ENCODE assay signal across 20 cellular contexts in the genomic region with DNA sequence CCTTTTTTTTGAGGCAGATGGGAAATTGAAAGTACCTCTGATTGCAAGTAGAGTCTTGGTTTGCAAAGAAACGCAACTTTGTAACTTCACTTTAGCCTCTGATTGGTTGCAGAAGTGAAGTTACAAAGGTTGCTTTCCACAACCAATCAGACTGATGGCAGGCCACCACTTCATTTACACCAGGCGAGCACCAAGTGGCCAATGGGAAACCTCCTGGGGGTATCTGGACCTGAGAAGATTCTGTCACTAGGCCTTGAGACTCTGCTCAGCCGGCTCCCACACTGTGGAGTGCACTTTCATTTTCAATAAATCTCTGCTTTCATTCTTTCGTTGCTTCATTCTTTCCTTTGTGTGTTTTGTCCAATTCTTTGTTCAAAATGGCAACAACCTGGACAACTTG. TPM values are rescaled to one million over a fixed set of nuclear protein-coding genes. Genes with fewer than 3 reads are reported as not detected.
DNase-seq lines count a peak whose midpoint lies in the region; ATAC-seq, FAIRE-seq and TF ChIP-seq lines count a peak whose summit lies in the region.
"Had no signal": no experiment of that assay in that cellular context is flagged by ENCODE, and none has a peak within 500 bp of the region (broad histone marks: within the 10 kb centered on the region; RNA-seq: fewer than 3 reads in every experiment).

No MANE protein-coding gene starts in this region.

- TF ChIP-seq EP300 in HepG2 (IDR thresholded peaks at IDR 0.05; ENCODE audit: low read depth in 2 of 2, low read length in 2 of 2) (no peak), HepG2 (CRISPR knock-in tag; IDR thresholded peaks at IDR 0.05; ENCODE audit: borderline replicate concordance) (no peak)

- no peak for TF ChIP-seq POLR2A in HepG2 (IDR thresholded peaks at IDR 0.05; ENCODE audit: insufficient read depth in 1 of 2, low read depth in 2 of 2, low read length in 2 of 2)

- POLR2A ChIA-PET in HepG2 (lab: Yijun Ruan, JAX) = no interaction called here

- H3K27me3 Mint-ChIP-seq in T-helper 17 cell = no peaks in the 10 kb centered on the region
- H3K27me3 Mint-ChIP-seq: CD4-positive, alpha-beta memory T cell had no signal

- H3K23ac ChIP-seq in mesenchymal stem cell (ENCODE audit: low read length in 2 of 2) = no peak overlapping the region

- no peak overlapping the region for H3K18ac ChIP-seq in mesenchymal stem cell (ENCODE audit: low read depth in 1 of 2, low read length in 2 of 2)

- no peak overlapping the region for H2BK5ac ChIP-seq in mesenchymal stem cell (ENCODE audit: low read depth, low read length, poor library complexity, severe bottlenecking)

- no peak overlapping the region for H4K8ac ChIP-seq in mesenchymal stem cell (ENCODE audit: low read length)

- peak overlapping the region; percentile 66 to 73 for H3K27ac ChIP-seq in liver (ENCODE audit: low read depth in 1 of 2, low read length in 2 of 2)
- no peak overlapping the region for H3K27ac ChIP-seq in HepG2 (ENCODE audit: extremely low read length, insufficient read depth, low read length)
- no peak overlapping the region for H3K27ac ChIP-seq in aorta (ENCODE audit: low read depth in 1 of 2, low read length in 2 of 2)
- H3K27ac ChIP-seq in mesenchymal stem cell (ENCODE audit: low read length, poor library complexity, severe bottlenecking) = no peak overlapping the region
- H3K27ac ChIP-seq: GM23248 had no signal

- ATAC-seq in HepG2 = no peak
- ATAC-seq in T-helper 17 cell = no peak
- ATAC-seq in aorta (ENCODE audit: low FRiP score) = no peak
- ATAC-seq: HCT116 had no signal

- no peak overlapping the region for H2BK15ac ChIP-seq in mesenchymal stem cell (ENCODE audit: low read depth, poor library complexity, severe bottlenecking)

- H3K4me1 ChIP-seq in liver (ENCODE audit: control insufficient read depth in 4 of 4, insufficient read depth in 4 of 4, low read length in 3 of 4) = peaks cover 12 to 51% (median 38%) of the 10 kb centered on the region in 4 donors
- H3K4me1 ChIP-seq in HepG2 (ENCODE audit: insufficient read depth, low read length) = no peaks in the 10 kb centered on the region
- H3K4me1 ChIP-seq in aorta (ENCODE audit: control insufficient read depth in 1 of 2, insufficient read depth in 2 of 2, low read length in 2 of 2) = no peaks in the 10 kb centered on the region
- H3K4me1 ChIP-seq in mesenchymal stem cell (ENCODE audit: control insufficient read depth, insufficient read depth, low read depth, low read length) = peaks cover 2% of the 10 kb centered on the region

- H3K4me3 ChIP-seq in liver (ENCODE audit: low read depth in 1 of 3, low read length in 3 of 3) (no peak overlapping the region), HepG2 (replicated peaks in 1 of 3; ENCODE audit: insufficient read depth in 1 of 3, low read depth in 2 of 3, low read length in 3 of 3) (no peak overlapping the region), aorta (ENCODE audit: low read length in 2 of 2) (no peak overlapping the region), mesenchymal stem cell (ENCODE audit: insufficient read depth in 1 of 2, low read depth in 1 of 2, low read length in 2 of 2) (no peak overlapping the region)
- H3K4me3 ChIP-seq: GM23248 had no signal

- H3K4me3 Mint-ChIP-seq in T-helper 17 cell = no peak overlapping the region
- H3K4me3 Mint-ChIP-seq: CD4-positive, alpha-beta memory T cell; H9 had no signal

- no peak for TF ChIP-seq RAD21 in liver (IDR thresholded peaks at IDR 0.05)
- no peak for TF ChIP-seq RAD21 in HepG2 (CRISPR knock-in tag; IDR thresholded peaks at IDR 0.05)

- H2BK12ac ChIP-seq in mesenchymal stem cell (ENCODE audit: low read length in 2 of 2) = no peak overlapping the region

- DNase-seq in HepG2 (ENCODE audit: low spot score) = no peak
- DNase-seq in T-helper 17 cell = no peak
- DNase-seq in posterior vena cava (ENCODE audit: low spot score) = peak; percentile 30
- DNase-seq in aorta = peak; percentile 2
- no peak for DNase-seq in NCI-H2196 treated with DMSO at 0.1 percent for 48 hours (lab: John Stamatoyannopoulos, UW; ENCODE audit: unreplicated experiment)
- no peak for DNase-seq in KG1 (lab: John Stamatoyannopoulos, UW)
- no peak for DNase-seq in mesenchymal stem cell
- DNase-seq: C1 segment of cervical spinal cord; Calu3; CD4-positive, alpha-beta memory T cell; COR-L47; DND-41; GM23248; H9 had no signal

- H3K36me3 Mint-ChIP-seq in T-helper 17 cell (ENCODE audit: low read depth) = no peaks in the 10 kb centered on the region

- no peak overlapping the region for H2AFZ ChIP-seq in HepG2 (ENCODE audit: low read length)
- no peak overlapping the region for H2AFZ ChIP-seq in mesenchymal stem cell (ENCODE audit: low read depth, low read length)
- H2AFZ ChIP-seq: GM23248 had no signal

- H4K20me1 ChIP-seq in HepG2 (ENCODE audit: insufficient read depth, low read length) = no peaks in the 10 kb centered on the region

- H3K36me3 ChIP-seq in liver (ENCODE audit: control insufficient read depth in 4 of 4, insufficient read depth in 3 of 4, low read depth in 1 of 4, low read length in 3 of 4) (peaks cover 2 to 12% (median 8%) of the 10 kb centered on the region in 4 donors), HepG2 (replicated peaks in 1 of 2; ENCODE audit: control insufficient read depth in 1 of 2, insufficient read depth in 2 of 2, low read length in 2 of 2) (peaks cover 14 to 15% of the 10 kb centered on the region in 2 experiments; a peak in 4 of 5 replicates), aorta (ENCODE audit: control insufficient read depth in 1 of 2, insufficient read depth in 2 of 2, low read length in 1 of 2) (peaks cover 0 to 3% of the 10 kb centered on the region in 2 donors), mesenchymal stem cell (ENCODE audit: control insufficient read depth in 1 of 2, insufficient read depth in 2 of 2, low read depth in 1 of 2, low read length in 2 of 2) (peaks cover 31 to 58% of the 10 kb centered on the region in 2 experiments)

- H3K4me2 ChIP-seq in HepG2 (ENCODE audit: low read depth, low read length) (no peak overlapping the region), mesenchymal stem cell (ENCODE audit: low read length, poor library complexity, severe bottlenecking) (no peak overlapping the region)

- H2BK120ac ChIP-seq in mesenchymal stem cell (ENCODE audit: low read depth, low read length) = no peak overlapping the region

- intact Hi-C loops in HepG2 (cut with micrococcal nuclease; ENCODE audit: unreplicated experiment) = no loop called here
- intact Hi-C loops in posterior vena cava (cut with DNase I) = no loop called here
- intact Hi-C loops in aorta (cut with DNase I) = no loop called here

- no peak for FAIRE-seq in HepG2 (lab: Jason Lieb, UNC)
- FAIRE-seq: G401.6, GM12892, GM19239, H1 had no signal

- peaks cover 15% of the 10 kb centered on the region for H3K79me1 ChIP-seq in mesenchymal stem cell (replicated peaks; ENCODE audit: low read length, poor library complexity, severe bottlenecking)

- no peak overlapping the region for H3K4ac ChIP-seq in mesenchymal stem cell (ENCODE audit: low read depth in 1 of 2, low read length in 2 of 2)

- H4K91ac ChIP-seq in mesenchymal stem cell (ENCODE audit: low read length) = no peak overlapping the region

- no peak overlapping the region for H2AK5ac ChIP-seq in mesenchymal stem cell (ENCODE audit: low read length, severe bottlenecking)

- no peak for TF ChIP-seq CTCF in liver (IDR thresholded peaks at IDR 0.05; ENCODE audit: low read depth, low read length, missing input control)
- TF ChIP-seq CTCF in HepG2 (CRISPR knock-in tag; IDR thresholded peaks at IDR 0.05) = no peak

- peak overlapping the region in 1 of 2 donors; percentile 35 for H3K9ac ChIP-seq in liver (ENCODE audit: low read depth in 1 of 2, low read length in 2 of 2)
- no peak overlapping the region for H3K9ac ChIP-seq in HepG2 (ENCODE audit: insufficient read depth, low read depth, low read length)
- no peak overlapping the region for H3K9ac ChIP-seq in mesenchymal stem cell (ENCODE audit: low read length)
- H3K9ac ChIP-seq: GM23248 had no signal

- WGBS in liver = 83% methylated on average over 4 of the region's 4 CpGs
- WGBS in HepG2 (ENCODE audit: low lambda C conversion rate) = 96% methylated on average over 4 of the region's 4 CpGs
- WGBS in aorta, 2 donors = 86 to 89% methylated on average over 4 of the region's 4 CpGs
- WGBS in mesenchymal stem cell = 98% methylated on average over 4 of the region's 4 CpGs

- no TSS peak for BruUV-seq in HepG2 (replicated peaks; lab: Mats Ljungman, UMichigan)

- peaks cover 14% of the 10 kb centered on the region for H3K4me1 Mint-ChIP-seq in T-helper 17 cell

- CTCF ChIA-PET in HepG2 (lab: Yijun Ruan, JAX; ENCODE audit: low intra/inter-chr PET ratio, low total read pairs) = no interaction called here

- no peaks in the 10 kb centered on the region for H3K79me2 ChIP-seq in HepG2 (ENCODE audit: insufficient read depth, low read length)

- H3K9me3 ChIP-seq in liver (ENCODE audit: control insufficient read depth in 4 of 4, low read length in 3 of 4) (no peaks in the 10 kb centered on the region), HepG2 (ENCODE audit: low read length) (no peaks in the 10 kb centered on the region), T-helper 17 cell (ENCODE audit: control insufficient read depth, low read length, poor library complexity, severe bottlenecking) (no peaks in the 10 kb centered on the region), aorta (ENCODE audit: control insufficient read depth, low read length) (no peaks in the 10 kb centered on the region), mesenchymal stem cell (ENCODE audit: control insufficient read depth, low read length) (no peaks in the 10 kb centered on the region)

- in situ Hi-C loops in HepG2 (cut with HindIII; ENCODE audit: extremely low pct_ligation_motif_present, low pct_unique_long_range_greater_than_20kb) = no loop called here

- H3K27me3 ChIP-seq in liver (ENCODE audit: control insufficient read depth in 4 of 4, insufficient read depth in 4 of 4, low read length in 3 of 4) (no peaks in the 10 kb centered on the region), HepG2 (ENCODE audit: control insufficient read depth in 1 of 2, insufficient read depth in 2 of 2, low read length in 2 of 2) (no peaks in the 10 kb centered on the region), aorta (ENCODE audit: control insufficient read depth in 1 of 2, insufficient read depth in 2 of 2, low read length in 1 of 2) (no peaks in the 10 kb centered on the region), mesenchymal stem cell (ENCODE audit: control insufficient read depth in 1 of 2, insufficient read depth in 1 of 2, low read length in 2 of 2) (no peaks in the 10 kb centered on the region)

- no peak overlapping the region for H3K14ac ChIP-seq in mesenchymal stem cell (ENCODE audit: low read length in 2 of 2)

- H3K27ac Mint-ChIP-seq in T-helper 17 cell = peak overlapping the region; percentile 43

RNA-seq across cellular contexts. Expression of gene PEPD, which starts 19.1 kb away (rescaled TPM):
- total RNA-seq in liver = 100 to 1,000 TPM in 1 of 2 donors, 10 to 100 TPM in 1; 37.3 to 102 TPM
- 100 to 1,000 TPM; 132 to 211 TPM for polyA plus RNA-seq in liver
- 75.1 and 81.0 TPM in 2 replicates for total RNA-seq in HepG2 (2016; rRNA removed; fragmentation: Illumina TruSeq; extraction: Trizol)
- total RNA-seq in HepG2 (2016; cell fraction: cytosol; rRNA removed; fragmentation: Illumina TruSeq; extraction: Trizol; ENCODE audit: low read depth) = 12.2 and 14.5 TPM in 2 replicates
- total RNA-seq in HepG2 (2016; cell fraction: insoluble cytoplasmic fraction; rRNA removed; fragmentation: Illumina TruSeq; extraction: Trizol) = 76.9 and 79.4 TPM in 2 replicates
- 29.4 and 31.9 TPM in 2 replicates for total RNA-seq in HepG2 (2016; cell fraction: membrane; rRNA removed; fragmentation: Illumina TruSeq; extraction: Trizol)
- 35.5 and 39.2 TPM in 2 replicates for total RNA-seq in HepG2 (2016; cell fraction: nucleus; rRNA removed; fragmentation: Illumina TruSeq; extraction: Trizol)
- 60.7 and 63.7 TPM in 2 replicates for polyA plus RNA-seq in HepG2 (2011; rRNA removed)
- polyA plus RNA-seq in HepG2 (2011; cell fraction: cytosol; rRNA removed) = 56.0 and 100 TPM in 2 replicates
- 50.1 and 50.6 TPM in 2 replicates for polyA plus RNA-seq in HepG2 (2011; cell fraction: nucleus; rRNA removed)
- 45.4 and 52.9 TPM in 2 replicates for polyA plus RNA-seq in HepG2 (2012)
- polyA plus RNA-seq in HepG2 (2016; cell fraction: cytosol; fragmentation: Illumina TruSeq; extraction: Trizol; ENCODE audit: low read depth) = 14.1 and 18.0 TPM in 2 replicates
- polyA plus RNA-seq in HepG2 (2016; cell fraction: insoluble cytoplasmic fraction; fragmentation: Illumina TruSeq; extraction: Trizol; ENCODE audit: low read depth) = 103 and 110 TPM in 2 replicates
- 30.2 and 30.4 TPM in 2 replicates for polyA plus RNA-seq in HepG2 (2016; cell fraction: membrane; fragmentation: Illumina TruSeq; extraction: Trizol; ENCODE audit: low read depth)
- 79.7 and 88.3 TPM in 2 replicates for polyA plus RNA-seq in HepG2 (2016; cell fraction: nucleus; fragmentation: Illumina TruSeq; extraction: Trizol; ENCODE audit: insufficient read depth, low read depth)
- 62.3 and 119 TPM in 2 replicates for polyA minus RNA-seq in HepG2 (2011; rRNA and poly(A)+ RNA removed; ENCODE audit: low replicate concordance)
- 32.5 and 35.0 TPM in 2 replicates for polyA minus RNA-seq in HepG2 (2011; cell fraction: cytosol; rRNA and poly(A)+ RNA removed)
- 14.2 and 19.1 TPM in 2 replicates for polyA minus RNA-seq in HepG2 (2011; cell fraction: nucleus; rRNA and poly(A)+ RNA removed)
- 10 to 100 TPM; 38.5 to 41.4 TPM for total RNA-seq in T-helper 17 cell
- 10 to 100 TPM; 63.5 to 70.6 TPM for total RNA-seq in posterior vena cava
- 10 to 100 TPM; 54.3 to 56.6 TPM for total RNA-seq in aorta
- 100 to 1,000 TPM in 1 of 2 donors, 10 to 100 TPM in 1; 48.2 to 186 TPM for polyA plus RNA-seq in aorta
- polyA plus RNA-seq in mesenchymal stem cell (2013, experiment 1 of 2) = 82.6 TPM
- 84.1 TPM for polyA plus RNA-seq in mesenchymal stem cell (2013, experiment 2 of 2)

Comparison
In these comparisons a context has a peak if more than half of its experiments do, and no peak if none do; other contexts are left out.
1. H3K27ac ChIP-seq: peak in liver (2 of 2); none in HepG2 (single experiment), aorta (0 of 2) and mesenchymal stem cell (single experiment).
2. DNase-seq: peak in posterior vena cava (single experiment) and aorta (2 of 2); none in HepG2 (single experiment), T-helper 17 cell (0 of 3), NCI-H2196 treated with DMSO at 0.1 percent for 48 hours (single experiment), KG1 (single experiment) and mesenchymal stem cell (single experiment).